32 cellular contexts compared by ENCODE assay signal in the genomic region with DNA sequence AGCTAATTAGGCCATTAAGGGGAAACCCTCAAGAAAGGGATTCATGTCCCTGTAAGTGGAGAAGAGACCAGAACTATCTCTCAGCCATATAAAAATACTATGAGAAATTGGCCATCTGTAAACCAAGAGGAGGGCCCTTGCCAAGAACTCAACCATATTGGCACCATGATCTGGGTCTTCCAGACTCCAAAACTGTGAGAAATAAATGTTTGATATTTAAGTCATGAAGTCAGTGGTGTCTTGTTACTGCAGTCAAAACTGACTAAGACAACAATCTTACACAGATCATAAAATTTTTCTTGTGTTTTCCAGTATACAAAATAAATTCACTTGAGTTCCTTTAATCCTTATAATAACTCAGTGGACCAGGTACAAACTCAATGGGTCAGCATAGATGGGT.
"Had no signal": no experiment of that assay in that cellular context is flagged by ENCODE, and none has a peak within 500 bp of the region (broad histone marks: within the 10 kb centered on the region; RNA-seq: fewer than 3 reads in every experiment).

No MANE protein-coding gene starts in this region.

- H3K36me3 ChIP-seq: brain microvascular endothelial cell, gastroesophageal sphincter, pancreas, prostate gland, stomach, thyroid gland, upper lobe of left lung, vagina had no signal

- H3K27ac ChIP-seq: brain microvascular endothelial cell, gastroesophageal sphincter, pancreas, prostate gland, stomach, thyroid gland, upper lobe of left lung, vagina, VCaP had no signal

- H3K27me3 ChIP-seq: brain microvascular endothelial cell, gastroesophageal sphincter, pancreas, stomach, thyroid gland, upper lobe of left lung, vagina had no signal

- H3K4me3 ChIP-seq: gastroesophageal sphincter, pancreas, prostate gland, stomach, thyroid gland, upper lobe of left lung, vagina had no signal

- ATAC-seq: esophagus mucosa; gastroesophageal sphincter; left colon; naive thymus-derived CD4-positive, alpha-beta T cell; pancreas; sciatic nerve; stimulated activated naive B cell treated with anti-CD40 and anti-IgM and Interleukin-4, amounts not matched to agents 10 μg/mL and 1 μg/mL and 100 μg/mL, for 72 hours had no signal

- H3K9me3 ChIP-seq: gastroesophageal sphincter, prostate gland, stomach, thyroid gland, upper lobe of left lung, vagina had no signal

- FAIRE-seq: astrocyte, kidney, pancreas had no signal

- H3K4me1 ChIP-seq: gastroesophageal sphincter, pancreas, prostate gland, stomach, thyroid gland, upper lobe of left lung, vagina had no signal

- DNase-seq: activated CD4-positive, alpha-beta T cell treated with anti-CD3 and anti-CD28 coated beads for 4 hours; activated CD4-positive, alpha-beta T cell treated with anti-CD3 and anti-CD28 coated beads, Interleukin-2, amount 50 U/mL, for 48 hours; activated CD8-positive, alpha-beta memory T cell treated with anti-CD3 and anti-CD28 coated beads for 24 hours; activated CD8-positive, alpha-beta memory T cell treated with anti-CD3 and anti-CD28 coated beads, Interleukin-2, amount 50 U/mL, for 4 hours; activated effector memory CD4-positive, alpha-beta T cell treated with anti-CD3 and anti-CD28 coated beads, Interleukin-2, amount 50 U/mL, for 16 hours; activated naive CD4-positive, alpha-beta T cell treated with anti-CD3 and anti-CD28 coated beads for 36 hours; activated naive CD8-positive, alpha-beta T cell treated with anti-CD3 and anti-CD28 coated beads, Interleukin-2, amount 10 ng/mL, durations not matched to agents 7 days and 5 days; activated T-cell treated with anti-CD3 and anti-CD28 coated beads, Interleukin-2, amount 50 U/mL, for 1 hour; amniotic stem cell; brain microvascular endothelial cell; endodermal cell; head of caudate nucleus; hippocampal formation; kidney; left colon; mammary epithelial cell; naive thymus-derived CD4-positive, alpha-beta T cell; pancreas; retina; stimulated activated CD4-positive, alpha-beta T cell treated with anti-CD3 and anti-CD28 coated beads, Interleukin-15, amount 100 ng/mL, for 24 hours; stimulated activated CD4-positive, alpha-beta T cell treated with anti-CD3 and anti-CD28 coated beads, Interleukin-2, amount 100 ng/mL, for 24 hours; stimulated activated naive B cell treated with anti-CD40 and anti-IgM and Interleukin-4, amounts not matched to agents 10 μg/mL and 1 μg/mL and 100 μg/mL, for 72 hours; stomach; thyroid gland; upper lobe of left lung had no signal
